Comparison of ENCODE assay signal across 1 cellular context in the genomic region with DNA sequence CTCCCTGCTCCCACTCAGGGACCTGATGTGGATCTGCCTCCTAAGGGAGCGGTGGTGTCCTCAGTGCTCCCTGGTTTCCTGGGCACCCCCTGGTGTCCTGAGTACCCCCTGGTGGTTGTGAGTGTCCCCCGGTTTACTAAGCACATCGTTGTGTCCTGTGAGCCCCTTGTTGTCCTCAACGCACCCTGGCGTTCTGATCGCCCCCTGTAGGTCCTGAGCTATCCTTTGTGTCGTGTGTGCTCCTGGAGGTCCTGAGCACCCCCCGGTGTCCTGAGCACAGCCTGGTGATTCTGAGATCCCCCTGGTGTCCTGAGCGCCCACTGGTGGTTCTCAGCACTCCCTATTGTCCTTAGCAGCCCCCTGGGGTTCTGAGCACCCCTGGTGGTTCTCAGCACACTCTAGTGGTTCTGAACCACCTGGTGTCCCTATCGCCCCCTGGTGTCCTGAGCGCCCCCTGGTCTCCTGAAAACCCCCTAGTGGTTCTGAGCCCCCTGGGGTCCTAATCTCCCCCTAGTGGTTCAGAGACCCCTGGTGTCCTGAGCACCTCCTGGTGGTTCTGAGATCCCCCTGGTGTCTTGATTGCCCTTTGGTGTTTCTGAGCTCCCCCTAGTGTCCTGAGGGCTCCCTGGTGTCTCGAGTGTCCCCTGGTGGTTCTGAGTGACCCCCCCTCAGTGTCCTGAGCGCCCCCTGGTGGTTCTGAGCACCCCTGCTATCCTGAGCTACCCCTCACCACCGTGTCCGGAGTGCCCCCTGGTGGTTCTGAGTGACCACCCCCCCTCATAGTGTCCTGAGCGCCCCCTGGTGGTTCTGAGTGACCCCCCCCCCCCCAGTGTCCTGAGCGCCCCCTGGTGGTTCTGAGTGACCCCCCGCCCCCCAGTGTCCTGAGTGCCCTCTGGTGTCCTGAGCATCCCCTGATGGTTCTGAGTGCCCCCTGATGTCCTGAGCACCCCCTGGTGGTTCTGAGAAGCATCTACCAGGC.
TF ChIP-seq lines count a peak whose summit lies in the region.

No MANE protein-coding gene starts in this region.

TF ChIP-seq in K562, 482 proteins besides CTCF, POLR2A, EP300 and RAD21 (continued from another document):
- TF ChIP-seq HNRNPLL (IDR thresholded peaks at IDR 0.05; ENCODE audit: low read depth, low read length, poor library complexity, severe bottlenecking) (no peak), ETS2 (tag; IDR thresholded peaks at IDR 0.05; ENCODE audit: borderline replicate concordance, poor library complexity, severe bottlenecking) (no peak), ATF1 (CRISPR knock-in tag; IDR thresholded peaks at IDR 0.05) (no peak), ATF1 (tag; IDR thresholded peaks at IDR 0.05) (no peak), TCF7 (IDR thresholded peaks at IDR 0.05; ENCODE audit: borderline replicate concordance) (no peak), NR2C1 (IDR thresholded peaks at IDR 0.05) (no peak), NR2C1 (tag; IDR thresholded peaks at IDR 0.05) (no peak), ZNF444 (CRISPR knock-in tag; IDR thresholded peaks at IDR 0.05) (no peak)
- TF ChIP-seq, protein P1, sequence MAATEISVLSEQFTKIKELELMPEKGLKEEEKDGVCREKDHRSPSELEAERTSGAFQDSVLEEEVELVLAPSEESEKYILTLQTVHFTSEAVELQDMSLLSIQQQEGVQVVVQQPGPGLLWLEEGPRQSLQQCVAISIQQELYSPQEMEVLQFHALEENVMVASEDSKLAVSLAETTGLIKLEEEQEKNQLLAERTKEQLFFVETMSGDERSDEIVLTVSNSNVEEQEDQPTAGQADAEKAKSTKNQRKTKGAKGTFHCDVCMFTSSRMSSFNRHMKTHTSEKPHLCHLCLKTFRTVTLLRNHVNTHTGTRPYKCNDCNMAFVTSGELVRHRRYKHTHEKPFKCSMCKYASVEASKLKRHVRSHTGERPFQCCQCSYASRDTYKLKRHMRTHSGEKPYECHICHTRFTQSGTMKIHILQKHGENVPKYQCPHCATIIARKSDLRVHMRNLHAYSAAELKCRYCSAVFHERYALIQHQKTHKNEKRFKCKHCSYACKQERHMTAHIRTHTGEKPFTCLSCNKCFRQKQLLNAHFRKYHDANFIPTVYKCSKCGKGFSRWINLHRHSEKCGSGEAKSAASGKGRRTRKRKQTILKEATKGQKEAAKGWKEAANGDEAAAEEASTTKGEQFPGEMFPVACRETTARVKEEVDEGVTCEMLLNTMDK (IDR thresholded peaks at IDR 0.05; ENCODE audit: borderline replicate concordance, insufficient read depth, low read depth, low read length, poor library complexity, severe bottlenecking): peak; percentile 62
- TF ChIP-seq, protein P2, sequence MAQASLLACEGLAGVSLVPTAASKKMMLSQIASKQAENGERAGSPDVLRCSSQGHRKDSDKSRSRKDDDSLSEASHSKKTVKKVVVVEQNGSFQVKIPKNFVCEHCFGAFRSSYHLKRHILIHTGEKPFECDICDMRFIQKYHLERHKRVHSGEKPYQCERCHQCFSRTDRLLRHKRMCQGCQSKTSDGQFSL (CRISPR knock-in tag; IDR thresholded peaks at IDR 0.05): peak; percentile 83
- TF ChIP-seq, protein P2 (tag; IDR thresholded peaks at IDR 0.05): peak in 1 of 2 experiments; percentile 76; a peak in 2 of 4 replicates
- TF ChIP-seq, protein P3, sequence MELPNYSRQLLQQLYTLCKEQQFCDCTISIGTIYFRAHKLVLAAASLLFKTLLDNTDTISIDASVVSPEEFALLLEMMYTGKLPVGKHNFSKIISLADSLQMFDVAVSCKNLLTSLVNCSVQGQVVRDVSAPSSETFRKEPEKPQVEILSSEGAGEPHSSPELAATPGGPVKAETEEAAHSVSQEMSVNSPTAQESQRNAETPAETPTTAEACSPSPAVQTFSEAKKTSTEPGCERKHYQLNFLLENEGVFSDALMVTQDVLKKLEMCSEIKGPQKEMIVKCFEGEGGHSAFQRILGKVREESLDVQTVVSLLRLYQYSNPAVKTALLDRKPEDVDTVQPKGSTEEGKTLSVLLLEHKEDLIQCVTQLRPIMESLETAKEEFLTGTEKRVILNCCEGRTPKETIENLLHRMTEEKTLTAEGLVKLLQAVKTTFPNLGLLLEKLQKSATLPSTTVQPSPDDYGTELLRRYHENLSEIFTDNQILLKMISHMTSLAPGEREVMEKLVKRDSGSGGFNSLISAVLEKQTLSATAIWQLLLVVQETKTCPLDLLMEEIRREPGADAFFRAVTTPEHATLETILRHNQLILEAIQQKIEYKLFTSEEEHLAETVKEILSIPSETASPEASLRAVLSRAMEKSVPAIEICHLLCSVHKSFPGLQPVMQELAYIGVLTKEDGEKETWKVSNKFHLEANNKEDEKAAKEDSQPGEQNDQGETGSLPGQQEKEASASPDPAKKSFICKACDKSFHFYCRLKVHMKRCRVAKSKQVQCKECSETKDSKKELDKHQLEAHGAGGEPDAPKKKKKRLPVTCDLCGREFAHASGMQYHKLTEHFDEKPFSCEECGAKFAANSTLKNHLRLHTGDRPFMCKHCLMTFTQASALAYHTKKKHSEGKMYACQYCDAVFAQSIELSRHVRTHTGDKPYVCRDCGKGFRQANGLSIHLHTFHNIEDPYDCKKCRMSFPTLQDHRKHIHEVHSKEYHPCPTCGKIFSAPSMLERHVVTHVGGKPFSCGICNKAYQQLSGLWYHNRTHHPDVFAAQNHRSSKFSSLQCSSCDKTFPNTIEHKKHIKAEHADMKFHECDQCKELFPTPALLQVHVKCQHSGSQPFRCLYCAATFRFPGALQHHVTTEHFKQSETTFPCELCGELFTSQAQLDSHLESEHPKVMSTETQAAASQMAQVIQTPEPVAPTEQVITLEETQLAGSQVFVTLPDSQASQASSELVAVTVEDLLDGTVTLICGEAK (IDR thresholded peaks at IDR 0.05): no peak
- TF ChIP-seq, protein P3 (CRISPR knock-in tag; IDR thresholded peaks at IDR 0.05): no peak
- TF ChIP-seq, protein P4, sequence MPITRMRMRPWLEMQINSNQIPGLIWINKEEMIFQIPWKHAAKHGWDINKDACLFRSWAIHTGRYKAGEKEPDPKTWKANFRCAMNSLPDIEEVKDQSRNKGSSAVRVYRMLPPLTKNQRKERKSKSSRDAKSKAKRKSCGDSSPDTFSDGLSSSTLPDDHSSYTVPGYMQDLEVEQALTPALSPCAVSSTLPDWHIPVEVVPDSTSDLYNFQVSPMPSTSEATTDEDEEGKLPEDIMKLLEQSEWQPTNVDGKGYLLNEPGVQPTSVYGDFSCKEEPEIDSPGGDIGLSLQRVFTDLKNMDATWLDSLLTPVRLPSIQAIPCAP (CRISPR knock-in tag; IDR thresholded peaks at IDR 0.05; ENCODE audit: borderline replicate concordance): no peak
TF ChIP-seq in K562: peak in this region for 2.
